Comparison of ENCODE assay signal across 24 cellular contexts in genomic region chr3:65200312-65200711, GRCh38.
"Had no signal": no experiment of that assay in that cellular context is flagged by ENCODE, and none has a peak within 500 bp of the region (broad histone marks: within the 10 kb centered on the region; RNA-seq: fewer than 3 reads in every experiment).

No MANE protein-coding gene starts in this region.

- H3K27ac Mint-ChIP-seq: activated CD4-positive, alpha-beta memory T cell treated with anti-CD3 and anti-CD28 coated beads, Interleukin-2, amount 10 ng/mL, durations not matched to agents 7 days and 5 days; activated CD4-positive, alpha-beta T cell treated with anti-CD3 and anti-CD28 coated beads, Interleukin-2, amount 10 ng/mL, durations not matched to agents 7 days and 5 days; activated naive CD4-positive, alpha-beta T cell treated with anti-CD3 and anti-CD28 coated beads, Interleukin-2, amount 10 ng/mL, durations not matched to agents 7 days and 5 days; activated naive CD8-positive, alpha-beta T cell treated with anti-CD3 and anti-CD28 coated beads, Interleukin-2, amount 10 ng/mL, durations not matched to agents 7 days and 5 days; activated T-cell treated with anti-CD3 and anti-CD28 coated beads, Interleukin-2, amount 50 U/mL, for 24 hours; nephron progenitor cell; T-helper 17 cell; WTC11 had no signal

- ATAC-seq: esophagus mucosa, left lung, lower lobe of right lung, pancreas, T-helper 17 cell, WTC11 had no signal

- H3K27me3 Mint-ChIP-seq: activated CD4-positive, alpha-beta memory T cell treated with anti-CD3 and anti-CD28 coated beads, Interleukin-2, amount 10 ng/mL, durations not matched to agents 7 days and 5 days; activated CD4-positive, alpha-beta T cell treated with anti-CD3 and anti-CD28 coated beads, Interleukin-2, amount 10 ng/mL, durations not matched to agents 7 days and 5 days; activated naive CD4-positive, alpha-beta T cell treated with anti-CD3 and anti-CD28 coated beads, Interleukin-2, amount 10 ng/mL, durations not matched to agents 7 days and 5 days; activated naive CD8-positive, alpha-beta T cell treated with anti-CD3 and anti-CD28 coated beads, Interleukin-2, amount 10 ng/mL, durations not matched to agents 7 days and 5 days; activated T-cell treated with anti-CD3 and anti-CD28 coated beads, Interleukin-2, amount 50 U/mL, for 24 hours; T-helper 17 cell had no signal

- H3K4me3 Mint-ChIP-seq: activated CD4-positive, alpha-beta memory T cell treated with anti-CD3 and anti-CD28 coated beads, Interleukin-2, amount 10 ng/mL, durations not matched to agents 7 days and 5 days; activated CD4-positive, alpha-beta T cell treated with anti-CD3 and anti-CD28 coated beads, Interleukin-2, amount 10 ng/mL, durations not matched to agents 7 days and 5 days; activated naive CD4-positive, alpha-beta T cell treated with anti-CD3 and anti-CD28 coated beads, Interleukin-2, amount 10 ng/mL, durations not matched to agents 7 days and 5 days; activated naive CD8-positive, alpha-beta T cell treated with anti-CD3 and anti-CD28 coated beads, Interleukin-2, amount 10 ng/mL, durations not matched to agents 7 days and 5 days; activated T-cell treated with anti-CD3 and anti-CD28 coated beads, Interleukin-2, amount 50 U/mL, for 24 hours; nephron progenitor cell; T-helper 17 cell; WTC11 had no signal

- H3K9me3 Mint-ChIP-seq: nephron progenitor cell, WTC11 had no signal

- H3K4me1 Mint-ChIP-seq: activated CD4-positive, alpha-beta memory T cell treated with anti-CD3 and anti-CD28 coated beads, Interleukin-2, amount 10 ng/mL, durations not matched to agents 7 days and 5 days; activated CD4-positive, alpha-beta T cell treated with anti-CD3 and anti-CD28 coated beads, Interleukin-2, amount 10 ng/mL, durations not matched to agents 7 days and 5 days; activated naive CD4-positive, alpha-beta T cell treated with anti-CD3 and anti-CD28 coated beads, Interleukin-2, amount 10 ng/mL, durations not matched to agents 7 days and 5 days; activated naive CD8-positive, alpha-beta T cell treated with anti-CD3 and anti-CD28 coated beads, Interleukin-2, amount 10 ng/mL, durations not matched to agents 7 days and 5 days; T-helper 17 cell had no signal

- H3K36me3 Mint-ChIP-seq: activated naive CD4-positive, alpha-beta T cell treated with anti-CD3 and anti-CD28 coated beads, Interleukin-2, amount 10 ng/mL, durations not matched to agents 7 days and 5 days; activated naive CD8-positive, alpha-beta T cell treated with anti-CD3 and anti-CD28 coated beads, Interleukin-2, amount 10 ng/mL, durations not matched to agents 7 days and 5 days; WTC11 had no signal

- DNase-seq: activated CD4-positive, alpha-beta memory T cell treated with anti-CD3 and anti-CD28 coated beads, Interleukin-2, amount 10 ng/mL, durations not matched to agents 7 days and 5 days; activated CD4-positive, alpha-beta T cell treated with anti-CD3 and anti-CD28 coated beads for 1 hour; activated CD4-positive, alpha-beta T cell treated with anti-CD3 and anti-CD28 coated beads, Interleukin-2, amount 10 ng/mL, durations not matched to agents 7 days and 5 days; activated CD8-positive, alpha-beta memory T cell treated with anti-CD3 and anti-CD28 coated beads, Interleukin-2, amount 50 U/mL, for 48 hours; activated gamma-delta T cell; activated naive CD4-positive, alpha-beta T cell treated with anti-CD3 and anti-CD28 coated beads, Interleukin-2, amount 10 ng/mL, durations not matched to agents 7 days and 5 days; activated naive CD8-positive, alpha-beta T cell treated with anti-CD3 and anti-CD28 coated beads, Interleukin-2, amount 10 ng/mL, durations not matched to agents 7 days and 5 days; activated T-cell treated with anti-CD3 and anti-CD28 coated beads, Interleukin-2, amount 50 U/mL, for 24 hours; amniotic stem cell; caudate nucleus; cortex of kidney; foreskin fibroblast; head of caudate nucleus; left lung; lower lobe of right lung; mesenchymal stem cell; nephron progenitor cell; nucleus accumbens; pancreas; stimulated activated naive CD4-positive, alpha-beta T cell; T-helper 17 cell; T1000 had no signal
